In genomic region chr11:37666960-37667359, GRCh38 we compare ENCODE assay signal across 31 cellular contexts.
DNase-seq lines count a peak whose midpoint lies in the region; ATAC-seq and TF ChIP-seq lines count a peak whose summit lies in the region.
"Had no signal": no experiment of that assay in that cellular context is flagged by ENCODE, and none has a peak within 500 bp of the region (broad histone marks: within the 10 kb centered on the region; RNA-seq: fewer than 3 reads in every experiment).

No MANE protein-coding gene starts in this region.

- H4K20me1 ChIP-seq in PC-3 (ENCODE audit: low read length) = no peaks in the 10 kb centered on the region
- H4K20me1 ChIP-seq: BLaER1; BLaER1 treated with 17β-estradiol and CSF1 and Interleukin-3, amounts not matched to agents 10 nM and 100 nM had no signal

- intact Hi-C loops in PC-3 (cut with micrococcal nuclease) = loop anchor here (1.0 to 5.0 kb wide), 2 partner anchors 239 to 260 kb away; no protein-coding TSS in a partner anchor

- H3K4me3 ChIP-seq in PC-3 (ENCODE audit: low read length) = no peak overlapping the region
- H3K4me3 ChIP-seq in tibial nerve = no peak overlapping the region
- H3K4me3 ChIP-seq: A549; BLaER1; BLaER1 treated with 17β-estradiol and CSF1 and Interleukin-3, amounts not matched to agents 10 nM and 100 nM had no signal

- DNase-seq in PC-3 (peak; percentile 59), osteocyte (ENCODE audit: extremely low spot score, unreplicated experiment) (no peak), tibial nerve (ENCODE audit: low spot score in 2 of 2) (no peak), C1 segment of cervical spinal cord (lab: John Stamatoyannopoulos, UW) (no peak)
- DNase-seq: 8988T; ACHN; AML-193; BE2C; Caco-2; Calu3; CD4-positive, alpha-beta memory T cell; CD4-positive, alpha-beta T cell; CD4-positive, CD25-positive, alpha-beta regulatory T cell; CD8-positive, alpha-beta memory T cell; CD8-positive, alpha-beta T cell; COR-L47; DMS 273 treated with DMSO at 0.1 percent for 48 hours; DMS153; DMS53; DMS79; DMS79 treated with DMSO at 0.1 percent for 48 hours; DND-41; EL had no signal

- no peaks in the 10 kb centered on the region for H3K27me3 ChIP-seq in PC-3 (ENCODE audit: low read length)
- H3K27me3 ChIP-seq in tibial nerve = no peaks in the 10 kb centered on the region
- H3K27me3 ChIP-seq: BE2C; BLaER1; BLaER1 treated with 17β-estradiol and CSF1 and Interleukin-3, amounts not matched to agents 10 nM and 100 nM had no signal

- no peaks in the 10 kb centered on the region for H3K79me2 ChIP-seq in PC-3 (ENCODE audit: low read length)

- no peaks in the 10 kb centered on the region for H3K9me3 ChIP-seq in PC-3 (ENCODE audit: low read length)
- no peaks in the 10 kb centered on the region for H3K9me3 ChIP-seq in tibial nerve
- H3K9me3 ChIP-seq: A549, BE2C, BLaER1, Caco-2 had no signal

- H3K27me3 Mint-ChIP-seq in osteocyte (ENCODE audit: unreplicated experiment) = no peaks in the 10 kb centered on the region
- H3K27me3 Mint-ChIP-seq: B cell; CD4-positive, alpha-beta memory T cell; CD4-positive, alpha-beta T cell; CD4-positive, CD25-positive, alpha-beta regulatory T cell; CD8-positive, alpha-beta memory T cell had no signal

- CTCF ChIA-PET in PC-3 (lab: Charles Lee) = no interaction called here

- H3K9me2 ChIP-seq in PC-3 (replicated peaks; ENCODE audit: low read length) = no peaks in the 10 kb centered on the region

- peak overlapping the region; percentile 38; the same call in 1 of the 2 replicates for H3K4me2 ChIP-seq in PC-3 (ENCODE audit: low read length)
- H3K4me2 ChIP-seq: A549; BLaER1; BLaER1 treated with 17β-estradiol and CSF1 and Interleukin-3, amounts not matched to agents 10 nM and 100 nM had no signal

- peaks cover 48% of the 10 kb centered on the region for H3K4me1 Mint-ChIP-seq in osteocyte (ENCODE audit: unreplicated experiment)
- H3K4me1 Mint-ChIP-seq: B cell; CD14-positive monocyte; CD4-positive, alpha-beta memory T cell; CD4-positive, CD25-positive, alpha-beta regulatory T cell; CD8-positive, alpha-beta memory T cell had no signal

- H3K4me1 ChIP-seq in PC-3 (ENCODE audit: insufficient read depth, low read length) (peaks cover 14% of the 10 kb centered on the region), tibial nerve (no peaks in the 10 kb centered on the region)
- H3K4me1 ChIP-seq: A549, BE2C, BLaER1, Caco-2 had no signal

- H3K36me3 Mint-ChIP-seq in osteocyte (ENCODE audit: unreplicated experiment) = no peaks in the 10 kb centered on the region
- H3K36me3 Mint-ChIP-seq: CD14-positive monocyte; CD4-positive, alpha-beta memory T cell; CD4-positive, CD25-positive, alpha-beta regulatory T cell; CD8-positive, alpha-beta memory T cell; CD8-positive, alpha-beta T cell had no signal

- H3K9ac ChIP-seq in PC-3 (ENCODE audit: low read length) = no peak overlapping the region
- H3K9ac ChIP-seq: BLaER1; BLaER1 treated with 17β-estradiol and CSF1 and Interleukin-3, amounts not matched to agents 10 nM and 100 nM had no signal

- H3F3A ChIP-seq in PC-3 (ENCODE audit: low read length, unreplicated experiment) = no peaks in the 10 kb centered on the region

- WGBS in tibial nerve, 2 donors = 71 to 73% methylated on average over 2 of the region's 2 CpGs

- TF ChIP-seq CTCF in 22Rv1 (IDR thresholded peaks at IDR 0.05) (no peak), PC-3 (conservative IDR thresholded peaks at IDR 0.05; ENCODE audit: low read depth, low read length) (no peak), osteocyte (IDR thresholded peaks at IDR 0.05) (no peak), tibial nerve (IDR thresholded peaks at IDR 0.05) (no peak)

- BruUV-seq in PC-3 (replicated peaks; lab: Mats Ljungman, UMichigan) = no TSS peak

- ATAC-seq in PC-3 (peak; percentile 92), HG03045 (IDR thresholded peaks at IDR 0.05; ENCODE audit: unreplicated experiment) (no peak)
- ATAC-seq: A549; CD8-positive, alpha-beta T cell had no signal

- no peaks in the 10 kb centered on the region for H3K9me3 Mint-ChIP-seq in osteocyte (ENCODE audit: unreplicated experiment)
- H3K9me3 Mint-ChIP-seq: CD4-positive, alpha-beta T cell had no signal

- POLR2A ChIA-PET in PC-3 (lab: Charles Lee; ENCODE audit: unreplicated experiment) = no interaction called here

- TF ChIP-seq EP300 in tibial nerve (IDR thresholded peaks at IDR 0.05) = no peak

- H3K27ac Mint-ChIP-seq in osteocyte (ENCODE audit: unreplicated experiment) = peak overlapping the region; percentile 68
- H3K27ac Mint-ChIP-seq: B cell; CD14-positive monocyte; CD4-positive, alpha-beta memory T cell; CD4-positive, alpha-beta T cell; CD4-positive, CD25-positive, alpha-beta regulatory T cell; CD8-positive, alpha-beta memory T cell; CD8-positive, alpha-beta T cell had no signal

- peak overlapping the region; percentile 48 for H3K27ac ChIP-seq in 22Rv1
- H3K27ac ChIP-seq in PC-3 (ENCODE audit: low read length) = peak overlapping the region; percentile 59
- H3K27ac ChIP-seq in tibial nerve = no peak overlapping the region
- H3K27ac ChIP-seq: A549; BLaER1; BLaER1 treated with 17β-estradiol and CSF1 and Interleukin-3, amounts not matched to agents 10 nM and 100 nM; C4-2B had no signal

- no peak overlapping the region for H2AFZ ChIP-seq in PC-3 (ENCODE audit: low read length)

- H3K4me3 Mint-ChIP-seq in osteocyte (ENCODE audit: unreplicated experiment) = no peak overlapping the region
- H3K4me3 Mint-ChIP-seq: B cell; CD14-positive monocyte; CD4-positive, alpha-beta memory T cell; CD4-positive, alpha-beta T cell; CD4-positive, CD25-positive, alpha-beta regulatory T cell; CD8-positive, alpha-beta memory T cell; CD8-positive, alpha-beta T cell had no signal

- no peak for TF ChIP-seq POLR2A in tibial nerve (IDR thresholded peaks at IDR 0.05)

- no peaks in the 10 kb centered on the region for H3K36me3 ChIP-seq in PC-3 (ENCODE audit: low read depth, low read length)
- no peaks in the 10 kb centered on the region for H3K36me3 ChIP-seq in tibial nerve
- H3K36me3 ChIP-seq: BE2C; BLaER1; BLaER1 treated with 17β-estradiol and CSF1 and Interleukin-3, amounts not matched to agents 10 nM and 100 nM had no signal

Comparison
In these comparisons a context has a peak if more than half of its experiments do, and no peak if none do; other contexts are left out.
1. H3K27ac ChIP-seq: peak in 22Rv1 (single experiment) and PC-3 (single experiment); none in tibial nerve (0 of 4).